Comparison of ENCODE assay signal across 1 cellular context in the genomic region with DNA sequence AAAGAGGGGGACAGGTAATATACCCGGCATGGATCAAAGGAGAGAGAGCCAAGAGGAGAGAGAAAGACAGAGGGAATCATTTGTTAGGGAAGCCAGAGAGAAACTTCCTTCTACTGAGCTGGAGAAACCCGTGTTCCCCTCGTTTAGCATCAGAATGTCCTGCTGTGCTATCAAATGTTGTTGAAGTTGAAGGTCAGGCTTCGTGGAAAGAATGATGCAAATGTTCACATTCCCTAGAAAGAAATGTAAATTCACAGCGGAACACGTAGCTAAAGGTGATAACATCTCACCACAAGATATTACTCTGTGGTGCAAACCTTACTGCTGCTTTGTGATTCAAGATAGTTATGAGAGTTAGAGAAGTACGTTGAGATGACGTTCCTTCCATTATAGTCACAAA.
TF ChIP-seq lines count a peak whose summit lies in the region.

No MANE protein-coding gene starts in this region.

TF ChIP-seq in HepG2, 621 proteins besides CTCF, POLR2A, EP300 and RAD21:
- 0 out of 2 replicates have a peak, but pooled peaks have one; percentile 14 for TF ChIP-seq BCL6 (CRISPR knock-in tag; IDR thresholded peaks at IDR 0.05)
- TF ChIP-seq ZNF256 (CRISPR knock-in tag; conservative IDR thresholded peaks at IDR 0.05), result no peak
